ENCODE assay signal across 14 cellular contexts in genomic region chr2:74741076-74741460, GRCh38.
DNase-seq lines count a peak whose midpoint lies in the region; ATAC-seq and TF ChIP-seq lines count a peak whose summit lies in the region.
"Had no signal": no experiment of that assay in that cellular context is flagged by ENCODE, and none has a peak within 500 bp of the region (broad histone marks: within the 10 kb centered on the region; RNA-seq: fewer than 3 reads in every experiment).

No MANE protein-coding gene starts in this region.

- no peak overlapping the region for H3K4me3 ChIP-seq in PC-9
- no peak overlapping the region for H3K4me3 ChIP-seq in esophagus squamous epithelium
- H3K4me3 ChIP-seq in parathyroid adenoma (ENCODE audit: low read depth, low read length): no peak overlapping the region
- H3K4me3 ChIP-seq in H7 (ENCODE audit: insufficient read depth, low read depth, low read length): no peak overlapping the region
- H3K4me3 ChIP-seq: K562, vagina had no signal

- peaks cover 28% of the 10 kb centered on the region; the same call in 1 of the 2 replicates for H3F3A ChIP-seq in PC-9 (ENCODE audit: insufficient read depth, low read depth)

- H3K9me3 Mint-ChIP-seq in CD14-positive monocyte: peaks cover 9 to 14% (median 12%) of the 10 kb centered on the region in 7 donors

- H3K4me1 ChIP-seq in PC-9 (replicated peaks; ENCODE audit: insufficient read depth): peaks cover 42% of the 10 kb centered on the region
- peaks cover 11 to 63% (median 21%) of the 10 kb centered on the region in 3 donors for H3K4me1 ChIP-seq in esophagus squamous epithelium
- H3K4me1 ChIP-seq in parathyroid adenoma: peaks cover 7% of the 10 kb centered on the region

- ATAC-seq in GM19023 (IDR thresholded peaks at IDR 0.05; ENCODE audit: unreplicated experiment): no peak
- ATAC-seq: K562 had no signal

- peaks cover 36% of the 10 kb centered on the region for H3K4me1 Mint-ChIP-seq in CD14-positive monocyte
- H3K4me1 Mint-ChIP-seq: naive B cell had no signal

- no peak overlapping the region for H3K9ac ChIP-seq in parathyroid adenoma

- intact Hi-C loops in CD14-positive monocyte (cut with micrococcal nuclease): loop anchor here (5.0 kb wide), 2 partner anchors 91 to 106 kb away; partner anchors contain the start of gene HK2 (in 1 of the 2)
- intact Hi-C loops in PC-9 (cut with micrococcal nuclease; ENCODE audit: unreplicated experiment): no loop called here
- intact Hi-C loops in esophagus squamous epithelium (cut with DNase I): no loop called here

- peaks cover 0 to 4% of the 10 kb centered on the region in 2 donors for H3K36me3 Mint-ChIP-seq in CD14-positive monocyte

- TSS peak; percentile 96 for BruUV-seq in PC-9 (replicated peaks; lab: Mats Ljungman, UMichigan)

- 33 to 63% methylated on average over 1 of the region's 3 CpGs for WGBS in esophagus squamous epithelium, 2 donors

- no peaks in the 10 kb centered on the region for H4K20me1 ChIP-seq in PC-9 (ENCODE audit: insufficient read depth)

- peaks cover 0 to 3% (median 0%) of the 10 kb centered on the region in 3 donors for H3K27me3 Mint-ChIP-seq in CD14-positive monocyte (ENCODE audit: low read depth in 3 of 3)

- no peaks in the 10 kb centered on the region for H3K79me2 ChIP-seq in PC-9 (ENCODE audit: low read depth)
- H3K79me2 ChIP-seq in parathyroid adenoma: no peaks in the 10 kb centered on the region

- H3K9me2 ChIP-seq in PC-9 (ENCODE audit: insufficient read depth): no peaks in the 10 kb centered on the region

- H2AFZ ChIP-seq in PC-9 (no peak overlapping the region; the same call in 1 of the 2 replicates), parathyroid adenoma (peak overlapping the region; percentile 25)

- H3K36me3 ChIP-seq in PC-9 (ENCODE audit: low read depth) (no peaks in the 10 kb centered on the region), esophagus squamous epithelium (no peaks in the 10 kb centered on the region), parathyroid adenoma (ENCODE audit: control insufficient read depth, insufficient read depth, low read length) (no peaks in the 10 kb centered on the region), H7 (replicated peaks; ENCODE audit: control insufficient read depth, insufficient read depth, low read length) (no peaks in the 10 kb centered on the region)
- H3K36me3 ChIP-seq: vagina had no signal

- H3K4me2 ChIP-seq in PC-9 (peak overlapping the region; percentile 69), parathyroid adenoma (ENCODE audit: low read length) (no peak overlapping the region)

- CTCF ChIA-PET in PC-9 (lab: Charles Lee): interaction anchor here (0.6 kb wide), 1 partner anchor 96 kb away, joined by 3 read pairs; no protein-coding TSS in a partner anchor

- H3K27ac Mint-ChIP-seq in CD14-positive monocyte: peak overlapping the region; percentile 92 to 97 (median 95)
- H3K27ac Mint-ChIP-seq: CD4-positive, alpha-beta T cell; H9; naive B cell had no signal

- peak overlapping the region; percentile 13 to 66 for H3K4me3 Mint-ChIP-seq in CD14-positive monocyte
- H3K4me3 Mint-ChIP-seq: CD4-positive, alpha-beta T cell; H9; naive B cell had no signal

- H3K9me3 ChIP-seq in PC-9 (ENCODE audit: insufficient read depth, low read depth) (peaks cover 15% of the 10 kb centered on the region; the same call in 1 of the 2 replicates), esophagus squamous epithelium (peaks cover 0 to 8% (median 0%) of the 10 kb centered on the region in 3 donors), parathyroid adenoma (ENCODE audit: control insufficient read depth, low read length) (no peaks in the 10 kb centered on the region)
- H3K9me3 ChIP-seq: vagina had no signal

- DNase-seq in CD14-positive monocyte (ENCODE audit: low spot score) (no peak), PC-9 (no peak), esophagus squamous epithelium (lab: John Stamatoyannopoulos, UW) (no peak), NCI-H748 treated with DMSO at 0.1 percent for 48 hours (lab: John Stamatoyannopoulos, UW) (no peak), H7 (no peak), NCI-H526 (lab: John Stamatoyannopoulos, UW) (no peak)
- DNase-seq: CD4-positive, alpha-beta T cell; naive B cell; NCI-H2107 had no signal

- TF ChIP-seq CTCF in CD14-positive monocyte (IDR thresholded peaks at IDR 0.05) (no peak), PC-9 (conservative IDR thresholded peaks at IDR 0.05) (no peak), esophagus squamous epithelium (IDR thresholded peaks at IDR 0.05) (no peak), parathyroid adenoma (IDR thresholded peaks at IDR 0.05) (no peak)

- H3K27me3 ChIP-seq in PC-9 (ENCODE audit: insufficient read depth, low read depth): no peaks in the 10 kb centered on the region
- no peaks in the 10 kb centered on the region for H3K27me3 ChIP-seq in esophagus squamous epithelium
- no peaks in the 10 kb centered on the region for H3K27me3 ChIP-seq in parathyroid adenoma (ENCODE audit: control insufficient read depth, insufficient read depth, low read length)
- H3K27me3 ChIP-seq in H7 (ENCODE audit: control insufficient read depth, insufficient read depth, low read length): no peaks in the 10 kb centered on the region
- H3K27me3 ChIP-seq: vagina had no signal

- POLR2A ChIA-PET in PC-9 (lab: Charles Lee; ENCODE audit: unreplicated experiment): interaction anchor here (0.7 kb wide), 1 partner anchor 14 kb away, joined by 5 read pairs; no protein-coding TSS in a partner anchor

- no peak for TF ChIP-seq POLR2A in esophagus squamous epithelium (IDR thresholded peaks at IDR 0.05)

- H3K27ac ChIP-seq in PC-9 (peak overlapping the region; percentile 80), esophagus squamous epithelium (peak overlapping the region; percentile 73 to 89 (median 77)), parathyroid adenoma (no peak overlapping the region)
- H3K27ac ChIP-seq: vagina had no signal

Comparison
In these comparisons a context has a peak if more than half of its experiments do, and no peak if none do; other contexts are left out.
1. intact Hi-C loops: an anchor here in CD14-positive monocyte (5.0 kb wide); none called in PC-9 and esophagus squamous epithelium.